Comparison of ENCODE assay signal across 29 cellular contexts in genomic region chr7:111728635-111728995, GRCh38.
A peak's percentile ranks its signal among the peaks of the same experiment; 100 is the strongest.
DNase-seq lines count a peak whose midpoint lies in the region; ATAC-seq, FAIRE-seq and TF ChIP-seq lines count a peak whose summit lies in the region.
"Had no signal": no experiment of that assay in that cellular context is flagged by ENCODE, and none has a peak within 500 bp of the region (broad histone marks: within the 10 kb centered on the region; RNA-seq: fewer than 3 reads in every experiment).

No MANE protein-coding gene starts in this region.

- no peak overlapping the region for H2AFZ ChIP-seq in IMR-90 (replicated peaks; ENCODE audit: low read length, poor library complexity)
- no peak overlapping the region for H2AFZ ChIP-seq in neuronal stem cell (ENCODE audit: low read length)
- no peak overlapping the region for H2AFZ ChIP-seq in HepG2 (ENCODE audit: low read length)
- H2AFZ ChIP-seq: GM23248 had no signal

- H4K91ac ChIP-seq in IMR-90 (ENCODE audit: insufficient read depth, low read depth, low read length) (no peak overlapping the region), neuronal stem cell (ENCODE audit: low read depth, low read length, poor library complexity) (no peak overlapping the region)

- H2BK20ac ChIP-seq in IMR-90 (ENCODE audit: low read depth, low read length) = no peak overlapping the region

- H4K5ac ChIP-seq in IMR-90 (ENCODE audit: low read depth, low read length) = no peak overlapping the region

- no peak overlapping the region for H2BK120ac ChIP-seq in IMR-90 (ENCODE audit: low read depth, low read length)
- no peak overlapping the region for H2BK120ac ChIP-seq in neuronal stem cell (ENCODE audit: low read depth, low read length)

- TF ChIP-seq EP300 in HepG2 (IDR thresholded peaks at IDR 0.05; ENCODE audit: low read depth in 2 of 2, low read length in 2 of 2) (no peak), HepG2 (CRISPR knock-in tag; IDR thresholded peaks at IDR 0.05; ENCODE audit: borderline replicate concordance) (no peak)

- H3K79me1 ChIP-seq in IMR-90 (ENCODE audit: low read depth in 1 of 2, low read length in 2 of 2) = no peaks in the 10 kb centered on the region
- H3K79me1 ChIP-seq in neuronal stem cell (ENCODE audit: low read depth, low read length) = no peaks in the 10 kb centered on the region

- intact Hi-C loops in IMR-90 (cut with micrococcal nuclease) = no loop called here
- intact Hi-C loops in HepG2 (cut with micrococcal nuclease; ENCODE audit: unreplicated experiment) = no loop called here

- H3K9ac ChIP-seq in ES-I3 (ENCODE audit: low read depth, low read length) (peak overlapping the region; percentile 49; the same call in 1 of the 2 replicates), IMR-90 (ENCODE audit: low read depth, low read length) (no peak overlapping the region), neuronal stem cell (ENCODE audit: low read depth, low read length, poor library complexity) (no peak overlapping the region), HepG2 (ENCODE audit: insufficient read depth, low read depth, low read length) (no peak overlapping the region)
- H3K9ac ChIP-seq: BLaER1 treated with 17β-estradiol and CSF1 and Interleukin-3, amounts not matched to agents 10 nM and 100 nM; GM23248 had no signal

- H2BK12ac ChIP-seq in neuronal stem cell (ENCODE audit: low read length) = no peak overlapping the region

- ATAC-seq in IMR-90 (ENCODE audit: low read depth) (no peak), HepG2 (no peak), GM21576 (IDR thresholded peaks at IDR 0.05; ENCODE audit: unreplicated experiment) (no peak)
- ATAC-seq: A549, PC-3, SK-N-SH treated with all-trans-retinoic acid at 6 μM for 48 hours had no signal

- no peaks in the 10 kb centered on the region for H3K79me2 ChIP-seq in HepG2 (ENCODE audit: insufficient read depth, low read length)

- H2BK5ac ChIP-seq in IMR-90 (ENCODE audit: low read depth, low read length, poor library complexity, severe bottlenecking) (no peak overlapping the region), neuronal stem cell (ENCODE audit: low read length) (no peak overlapping the region)

- no peak overlapping the region for H4K8ac ChIP-seq in IMR-90 (ENCODE audit: low read depth in 2 of 2, low read length in 2 of 2)
- no peak overlapping the region for H4K8ac ChIP-seq in neuronal stem cell (ENCODE audit: low read depth, low read length)

- H4K20me1 ChIP-seq in IMR-90 (ENCODE audit: insufficient read depth, low read length) = no peaks in the 10 kb centered on the region
- H4K20me1 ChIP-seq in HepG2 (ENCODE audit: insufficient read depth, low read length) = no peaks in the 10 kb centered on the region

- POLR2A ChIA-PET in IMR-90 (lab: Charles Lee; ENCODE audit: unreplicated experiment) (no interaction called here), HepG2 (lab: Yijun Ruan, JAX) (no interaction called here)

- BruUV-seq in IMR-90 (replicated peaks; lab: Mats Ljungman, UMichigan) (no TSS peak), HepG2 (replicated peaks; lab: Mats Ljungman, UMichigan) (no TSS peak)

- in situ Hi-C loops in IMR-90 (cut with MboI; ENCODE audit: low sequenced_read_pairs) (no loop called here), brain microvascular endothelial cell (cut with HindIII; ENCODE audit: low pct_ligation_motif_present, low sequenced_read_pairs) (no loop called here), HepG2 (cut with HindIII; ENCODE audit: extremely low pct_ligation_motif_present, low pct_unique_long_range_greater_than_20kb) (loop anchor here (25.0 kb wide), 2 partner anchors 391 to 641 kb away; partner anchors contain the start of gene LRRN3)

- dilution Hi-C loops in IMR-90 (cut with HindIII; ENCODE audit: low sequenced_read_pairs, unreplicated experiment) = no loop called here

- H2AK9ac ChIP-seq in IMR-90 (replicated peaks; ENCODE audit: low read depth, low read length, poor library complexity) = peak overlapping the region; percentile 39

- H3K4me2 ChIP-seq in IMR-90 (ENCODE audit: low read depth, low read length) (no peak overlapping the region), neuronal stem cell (ENCODE audit: insufficient read depth, low read length, poor library complexity, severe bottlenecking) (no peak overlapping the region), HepG2 (ENCODE audit: low read depth, low read length) (no peak overlapping the region)
- H3K4me2 ChIP-seq: A549; BLaER1 treated with 17β-estradiol and CSF1 and Interleukin-3, amounts not matched to agents 10 nM and 100 nM had no signal

- H3K56ac ChIP-seq in IMR-90 (ENCODE audit: extremely low read depth, insufficient read depth, low read length) = no peak overlapping the region

- DNase-seq in IMR-90 (no peak), brain microvascular endothelial cell (no peak), neuronal stem cell (ENCODE audit: low spot score) (no peak), HepG2 (ENCODE audit: low spot score) (no peak), Peyer's patch (no peak), DMS53 (lab: John Stamatoyannopoulos, UW) (no peak)
- DNase-seq: AML-193; CD4-positive, alpha-beta T cell; GDM1; GM23248; H9; Karpas-422; NCI-H1092 treated with DMSO at 0.1 percent for 48 hours; NCI-H1436 treated with DMSO at 0.1 percent for 48 hours; NCI-H187 treated with DMSO at 0.1 percent for 48 hours; NCI-H2107; NCI-H446; NCI-H524 treated with DMSO at 0.1 percent for 48 hours; NCI-H774; PC-3; SJCRH30 had no signal

- TF ChIP-seq CTCF in IMR-90 (conservative IDR thresholded peaks at IDR 0.05; ENCODE audit: low read depth, low read length) (no peak), brain microvascular endothelial cell (IDR thresholded peaks at IDR 0.05; ENCODE audit: low read depth, low read length, missing control alignments) (no peak), HepG2 (CRISPR knock-in tag; IDR thresholded peaks at IDR 0.05) (no peak), Peyer's patch (IDR thresholded peaks at IDR 0.05) (no peak)

- H3K27me3 ChIP-seq in IMR-90 (ENCODE audit: control insufficient read depth, insufficient read depth, low read length) (no peaks in the 10 kb centered on the region), brain microvascular endothelial cell (replicated peaks) (no peaks in the 10 kb centered on the region), neuronal stem cell (ENCODE audit: control insufficient read depth in 3 of 3, insufficient read depth in 3 of 3, low read depth in 1 of 3, low read length in 3 of 3) (no peaks in the 10 kb centered on the region), HepG2 (ENCODE audit: control insufficient read depth in 1 of 2, insufficient read depth in 2 of 2, low read length in 2 of 2) (no peaks in the 10 kb centered on the region), Peyer's patch (no peaks in the 10 kb centered on the region)
- H3K27me3 ChIP-seq: BLaER1 treated with 17β-estradiol and CSF1 and Interleukin-3, amounts not matched to agents 10 nM and 100 nM; SJCRH30 had no signal

- no peak for FAIRE-seq in HepG2 (lab: Jason Lieb, UNC)
- FAIRE-seq: A549, D721Med, GM12891, GM19239 had no signal

- no peak for TF ChIP-seq POLR2A in IMR-90 (IDR thresholded peaks at IDR 0.05; ENCODE audit: low read depth, low read length)
- no peak for TF ChIP-seq POLR2A in HepG2 (IDR thresholded peaks at IDR 0.05; ENCODE audit: insufficient read depth in 1 of 2, low read depth in 2 of 2, low read length in 2 of 2)
- TF ChIP-seq POLR2A in Peyer's patch (IDR thresholded peaks at IDR 0.05) = no peak

- H3K4ac ChIP-seq in IMR-90 (ENCODE audit: low read depth, low read length) (no peak overlapping the region), neuronal stem cell (ENCODE audit: low read length) (no peak overlapping the region)

- H3K4me3 ChIP-seq in IMR-90 (ENCODE audit: insufficient read depth, low read depth, low read length) (no peak overlapping the region), brain microvascular endothelial cell (ENCODE audit: low read depth, low read length) (peak overlapping the region; percentile 10), neuronal stem cell (ENCODE audit: low read length in 2 of 2) (no peak overlapping the region), HepG2 (replicated peaks in 1 of 3; ENCODE audit: insufficient read depth in 1 of 3, low read depth in 2 of 3, low read length in 3 of 3) (no peak overlapping the region), Peyer's patch (no peak overlapping the region)
- H3K4me3 ChIP-seq: A549; BLaER1 treated with 17β-estradiol and CSF1 and Interleukin-3, amounts not matched to agents 10 nM and 100 nM; GM23248; SJCRH30 had no signal

- H3K14ac ChIP-seq in IMR-90 (replicated peaks; ENCODE audit: low read depth, low read length) = no peak overlapping the region
- no peak overlapping the region for H3K14ac ChIP-seq in neuronal stem cell (ENCODE audit: low read length)

- H3K23ac ChIP-seq in IMR-90 (ENCODE audit: low read depth, low read length) (no peak overlapping the region), neuronal stem cell (ENCODE audit: low read depth, low read length, poor library complexity) (peak overlapping the region; percentile 70)

- TF ChIP-seq RAD21 in IMR-90 (IDR thresholded peaks at IDR 0.05; ENCODE audit: low read length) (no peak), HepG2 (CRISPR knock-in tag; IDR thresholded peaks at IDR 0.05) (no peak)

- CTCF ChIA-PET in IMR-90 (lab: Yijun Ruan, JAX) = no interaction called here
- CTCF ChIA-PET in HepG2 (lab: Yijun Ruan, JAX; ENCODE audit: low intra/inter-chr PET ratio, low total read pairs) = no interaction called here

- H3K18ac ChIP-seq in IMR-90 (ENCODE audit: low read depth, low read length) = no peak overlapping the region
- peak overlapping the region; percentile 40 for H3K18ac ChIP-seq in neuronal stem cell (ENCODE audit: low read length)

- no peaks in the 10 kb centered on the region for H3K9me3 ChIP-seq in ES-I3 (ENCODE audit: control insufficient read depth, insufficient read depth, low read length)
- no peaks in the 10 kb centered on the region for H3K9me3 ChIP-seq in IMR-90 (ENCODE audit: control insufficient read depth, insufficient read depth, low read length)
- no peaks in the 10 kb centered on the region for H3K9me3 ChIP-seq in neuronal stem cell (replicated peaks in 1 of 2; ENCODE audit: control insufficient read depth in 2 of 2, insufficient read depth in 1 of 2, low read depth in 1 of 2, low read length in 2 of 2)
- H3K9me3 ChIP-seq in HepG2 (ENCODE audit: low read length) = no peaks in the 10 kb centered on the region
- H3K9me3 ChIP-seq in Peyer's patch = no peaks in the 10 kb centered on the region
- H3K9me3 ChIP-seq: A549, SJCRH30 had no signal

- H3K9me1 ChIP-seq in IMR-90 (ENCODE audit: insufficient read depth, low read length) = no peaks in the 10 kb centered on the region

- 70% methylated on average over 6 of the region's 16 CpGs; no CpG with 5 or more reads in 1 of the 2 experiments for WGBS in IMR-90 (ENCODE audit: extremely low coverage in 2 of 2, insufficient read length in 1 of 2), 2 experiments
- WGBS in neuronal stem cell (ENCODE audit: extremely low coverage in 2 of 2, insufficient read length in 2 of 2, insufficient replicate concordance in 1 of 2), 2 donors = no CpG with 5 or more reads among the region's 16 CpGs
- WGBS in HepG2 (ENCODE audit: low lambda C conversion rate) = 97% methylated on average over 13 of the region's 16 CpGs

- no peak overlapping the region for H2AK5ac ChIP-seq in IMR-90 (ENCODE audit: low read depth, low read length)
- no peak overlapping the region for H2AK5ac ChIP-seq in neuronal stem cell (ENCODE audit: low read depth, low read length)

- no peaks in the 10 kb centered on the region for H3K36me3 ChIP-seq in ES-I3 (ENCODE audit: insufficient read depth, low read length)
- H3K36me3 ChIP-seq in IMR-90 (ENCODE audit: control insufficient read depth, insufficient read depth, low read length) = peaks cover 14% of the 10 kb centered on the region
- no peaks in the 10 kb centered on the region for H3K36me3 ChIP-seq in brain microvascular endothelial cell (replicated peaks)
- H3K36me3 ChIP-seq in neuronal stem cell (replicated peaks in 1 of 2; ENCODE audit: control insufficient read depth in 2 of 2, insufficient read depth in 2 of 2, low read length in 2 of 2) = peaks cover 0 to 32% of the 10 kb centered on the region in 2 donors
- H3K36me3 ChIP-seq in HepG2 (replicated peaks in 1 of 2; ENCODE audit: control insufficient read depth in 1 of 2, insufficient read depth in 2 of 2, low read length in 2 of 2) = peaks cover 9% of the 10 kb centered on the region in 2 experiments; a peak in 4 of 5 replicates
- peaks cover 0 to 5% (median 0%) of the 10 kb centered on the region in 3 donors for H3K36me3 ChIP-seq in Peyer's patch
- H3K36me3 ChIP-seq: SJCRH30 had no signal

- H2BK15ac ChIP-seq in IMR-90 (ENCODE audit: low read depth, low read length) = no peak overlapping the region
- no peak overlapping the region for H2BK15ac ChIP-seq in neuronal stem cell (ENCODE audit: low read length)

- H3K4me1 ChIP-seq in ES-I3 (ENCODE audit: insufficient read depth, low read length) (no peaks in the 10 kb centered on the region), IMR-90 (ENCODE audit: control insufficient read depth, insufficient read depth, low read length) (no peaks in the 10 kb centered on the region), neuronal stem cell (ENCODE audit: control insufficient read depth in 2 of 2, insufficient read depth in 1 of 2, low read depth in 1 of 2, low read length in 2 of 2) (no peaks in the 10 kb centered on the region), HepG2 (ENCODE audit: insufficient read depth, low read length) (no peaks in the 10 kb centered on the region), Peyer's patch (no peaks in the 10 kb centered on the region)
- H3K4me1 ChIP-seq: BLaER1 treated with 17β-estradiol and CSF1 and Interleukin-3, amounts not matched to agents 10 nM and 100 nM; SJCRH30 had no signal

- H3K27ac ChIP-seq in IMR-90 (ENCODE audit: insufficient read depth, low read length) (no peak overlapping the region), brain microvascular endothelial cell (no peak overlapping the region), neuronal stem cell (replicated peaks; ENCODE audit: low read length) (no peak overlapping the region), HepG2 (ENCODE audit: extremely low read length, insufficient read depth, low read length) (no peak overlapping the region), Peyer's patch (no peak overlapping the region)
- H3K27ac ChIP-seq: BLaER1 treated with 17β-estradiol and CSF1 and Interleukin-3, amounts not matched to agents 10 nM and 100 nM; GM23248; SJCRH30 had no signal
